In genomic region chr4:112279882-112280315, GRCh38 we compare ENCODE assay signal across 11 cellular contexts. TPM values are rescaled to one million over a fixed set of nuclear protein-coding genes. Genes with fewer than 3 reads are reported as not detected.
DNase-seq lines count a peak whose midpoint lies in the region; ATAC-seq and TF ChIP-seq lines count a peak whose summit lies in the region.
"Had no signal": no experiment of that assay in that cellular context is flagged by ENCODE, and none has a peak within 500 bp of the region (broad histone marks: within the 10 kb centered on the region; RNA-seq: fewer than 3 reads in every experiment).

No MANE protein-coding gene starts in this region.

- no peak overlapping the region for H4K5ac ChIP-seq in H9 (ENCODE audit: insufficient read length, low read depth, low read length)

- H2AFZ ChIP-seq in H9 (ENCODE audit: low read length): no peak overlapping the region
- no peak overlapping the region for H2AFZ ChIP-seq in PC-3 (ENCODE audit: low read length)

- H3K4me3 ChIP-seq in CD4-positive, alpha-beta memory T cell (ENCODE audit: low read length in 2 of 2): peak overlapping the region in 1 of 2 donors; percentile 21
- no peak overlapping the region for H3K4me3 ChIP-seq in PC-3 (ENCODE audit: low read length)

- H3K9me3 ChIP-seq in CD4-positive, alpha-beta memory T cell (ENCODE audit: control insufficient read depth in 1 of 2, low read length in 2 of 2): no peaks in the 10 kb centered on the region
- H3K9me3 ChIP-seq in H9 (ENCODE audit: control insufficient read depth, low read depth, low read length) (no peaks in the 10 kb centered on the region), PC-3 (ENCODE audit: low read length) (no peaks in the 10 kb centered on the region)

- no peak for TF ChIP-seq CTCF in H9 (conservative IDR thresholded peaks at IDR 0.05)
- no peak for TF ChIP-seq CTCF in PC-3 (conservative IDR thresholded peaks at IDR 0.05; ENCODE audit: low read depth, low read length)

- H3K27ac ChIP-seq in CD4-positive, alpha-beta memory T cell (ENCODE audit: low read depth, low read length): no peak overlapping the region
- H3K27ac ChIP-seq in epithelial cell of prostate (peak overlapping the region; percentile 16), H9 (ENCODE audit: insufficient read length, low read depth, low read length) (no peak overlapping the region), PC-3 (ENCODE audit: low read length) (no peak overlapping the region)

- peaks cover 36 to 54% of the 10 kb centered on the region in 2 donors for H3K36me3 Mint-ChIP-seq in CD4-positive, alpha-beta memory T cell
- H3K36me3 Mint-ChIP-seq in H9 (ENCODE audit: insufficient read depth in 1 of 3, low read depth in 3 of 3): peaks cover 2 to 12% (median 4%) of the 10 kb centered on the region in 3 experiments; a peak in 4 of 7 replicates

- no peak overlapping the region for H2BK12ac ChIP-seq in H9 (ENCODE audit: insufficient read length, low read depth, low read length)

- no peak overlapping the region for H2BK15ac ChIP-seq in H9 (ENCODE audit: low read depth, low read length)

- no peaks in the 10 kb centered on the region for H3K79me2 ChIP-seq in H9 (ENCODE audit: insufficient read depth, low read length)
- H3K79me2 ChIP-seq in PC-3 (ENCODE audit: low read length): peaks cover 61% of the 10 kb centered on the region

- no CpG with 5 or more reads among the region's 7 CpGs for WGBS in H9 (ENCODE audit: extremely low coverage, insufficient read length, low lambda C conversion rate)

- H3K4me2 ChIP-seq in H9 (ENCODE audit: insufficient read depth, insufficient read length, low read length) (no peak overlapping the region), PC-3 (ENCODE audit: low read length) (no peak overlapping the region)

- H2BK20ac ChIP-seq in H9 (ENCODE audit: low read depth, low read length, poor library complexity, severe bottlenecking): no peak overlapping the region

- H3K36me3 ChIP-seq in CD4-positive, alpha-beta memory T cell (ENCODE audit: insufficient read depth, low read length): no peaks in the 10 kb centered on the region
- H3K36me3 ChIP-seq in PC-3 (ENCODE audit: low read depth, low read length): no peaks in the 10 kb centered on the region; the same call in 1 of the 2 replicates

- CTCF ChIA-PET in CD4-positive, alpha-beta memory T cell (lab: Charles Lee; ENCODE audit: partially characterized antibody): interaction anchor here (0.7 to 1.8 kb wide), 4 partner anchors 8 to 43 kb away, joined by 3 to 6 read pairs (median 4); no protein-coding TSS in a partner anchor
- CTCF ChIA-PET in PC-3 (lab: Charles Lee): no interaction called here

- POLR2A ChIA-PET in CD4-positive, alpha-beta memory T cell (lab: Charles Lee; ENCODE audit: partially characterized antibody): no interaction called here
- POLR2A ChIA-PET in PC-3 (lab: Charles Lee; ENCODE audit: unreplicated experiment): no interaction called here

- peaks cover 4% of the 10 kb centered on the region for H3K23me2 ChIP-seq in H9 (ENCODE audit: insufficient read length, low read depth, low read length, poor library complexity, severe bottlenecking)

- no TSS peak for BruUV-seq in PC-3 (replicated peaks; lab: Mats Ljungman, UMichigan)

- H3K4ac ChIP-seq in H9 (ENCODE audit: low read depth, low read length): no peak overlapping the region

- peaks cover 66% of the 10 kb centered on the region for H3K4me1 ChIP-seq in CD4-positive, alpha-beta memory T cell (ENCODE audit: insufficient read depth, low read length)
- H3K4me1 ChIP-seq in H9 (ENCODE audit: insufficient read depth, low read length) (no peaks in the 10 kb centered on the region), PC-3 (ENCODE audit: insufficient read depth, low read length) (no peaks in the 10 kb centered on the region)

- H3K79me1 ChIP-seq in H9 (ENCODE audit: insufficient read depth, low read depth, low read length, poor library complexity, severe bottlenecking): no peaks in the 10 kb centered on the region

- DNase-seq in CD4-positive, alpha-beta memory T cell: no peak
- DNase-seq in epithelial cell of prostate (ENCODE audit: low read depth, low spot score): no peak
- DNase-seq in activated CD4-positive, CD25-positive, alpha-beta regulatory T cell (lab: John Stamatoyannopoulos, UW): no peak
- DNase-seq in H9: no peak
- DNase-seq in AG08395 (ENCODE audit: low spot score): no peak
- DNase-seq in PC-3: no peak
- DNase-seq: caudate nucleus, islet precursor cell, NCI-H446 treated with DMSO at 0.1 percent for 48 hours had no signal

- no peak overlapping the region for H2BK5ac ChIP-seq in H9 (ENCODE audit: insufficient read length, low read length)

- no peak overlapping the region for H4K91ac ChIP-seq in H9 (ENCODE audit: insufficient read length, low read depth, low read length)

- no peak overlapping the region for H2BK120ac ChIP-seq in H9 (ENCODE audit: low read depth, low read length, poor library complexity, severe bottlenecking)

- intact Hi-C loops in CD4-positive, alpha-beta memory T cell (cut with micrococcal nuclease): no loop called here
- intact Hi-C loops in PC-3 (cut with micrococcal nuclease): no loop called here

- H3T11ph ChIP-seq in H9 (ENCODE audit: low read length): no peak overlapping the region

- peak overlapping the region in 6 of 8 donors; percentile 40 to 79 (median 55) for H3K4me3 Mint-ChIP-seq in CD4-positive, alpha-beta memory T cell
- no peak overlapping the region for H3K4me3 Mint-ChIP-seq in H9

- H3K4me1 Mint-ChIP-seq in CD4-positive, alpha-beta memory T cell: peaks cover 46 to 88% (median 65%) of the 10 kb centered on the region in 4 donors
- H3K4me1 Mint-ChIP-seq in H9: peaks cover 5 to 10% of the 10 kb centered on the region in 2 experiments

- no peaks in the 10 kb centered on the region for H3K27me3 Mint-ChIP-seq in CD4-positive, alpha-beta memory T cell
- peaks cover 21% of the 10 kb centered on the region for H3K27me3 Mint-ChIP-seq in H9 (ENCODE audit: low read depth)

- no peaks in the 10 kb centered on the region for H3F3A ChIP-seq in PC-3 (ENCODE audit: low read length, unreplicated experiment)

- no peak overlapping the region for H2AK5ac ChIP-seq in H9 (ENCODE audit: insufficient read length, low read length)

- H3K56ac ChIP-seq in H9 (ENCODE audit: insufficient read length, low read depth, low read length): no peak overlapping the region

- no peak overlapping the region for H3K23ac ChIP-seq in H9 (ENCODE audit: insufficient read length, low read depth, low read length)

- H3K14ac ChIP-seq in H9 (ENCODE audit: insufficient read depth, low read length): no peak overlapping the region

- H4K8ac ChIP-seq in H9 (replicated peaks; ENCODE audit: insufficient read length, low read depth, low read length): no peak overlapping the region

- no peaks in the 10 kb centered on the region for H3K9me2 ChIP-seq in PC-3 (replicated peaks; ENCODE audit: low read length)

- H3K9ac ChIP-seq in H9 (ENCODE audit: extremely low read depth, insufficient read length, low read length): no peak overlapping the region
- no peak overlapping the region for H3K9ac ChIP-seq in PC-3 (ENCODE audit: low read length)

- peaks cover 0 to 7% (median 0%) of the 10 kb centered on the region in 8 donors for H3K9me3 Mint-ChIP-seq in CD4-positive, alpha-beta memory T cell
- H3K9me3 Mint-ChIP-seq in H9: peaks cover 0 to 3% of the 10 kb centered on the region in 2 experiments; a peak in 2 of 5 replicates

- H3K18ac ChIP-seq in H9 (ENCODE audit: insufficient read length, low read depth, low read length): no peak overlapping the region

- H3K27me3 ChIP-seq in CD4-positive, alpha-beta memory T cell (ENCODE audit: insufficient read depth, low read length): no peaks in the 10 kb centered on the region
- H3K27me3 ChIP-seq in H9 (ENCODE audit: insufficient read depth, low read length): no peaks in the 10 kb centered on the region
- no peaks in the 10 kb centered on the region for H3K27me3 ChIP-seq in PC-3 (ENCODE audit: low read length)

- peak overlapping the region in 5 of 7 donors; percentile 35 to 92 (median 69) for H3K27ac Mint-ChIP-seq in CD4-positive, alpha-beta memory T cell
- H3K27ac Mint-ChIP-seq in H9: no peak overlapping the region

- ATAC-seq in GM19452 (IDR thresholded peaks at IDR 0.05; ENCODE audit: unreplicated experiment): peak; percentile 12
- peak; percentile 2 for ATAC-seq in HG03520 (IDR thresholded peaks at IDR 0.05; ENCODE audit: unreplicated experiment)
- no peak for ATAC-seq in PC-3

- H4K20me1 ChIP-seq in H9 (ENCODE audit: control insufficient read depth, insufficient read depth, insufficient read length): no peaks in the 10 kb centered on the region
- no peaks in the 10 kb centered on the region for H4K20me1 ChIP-seq in PC-3 (ENCODE audit: low read length)

RNA-seq across cellular contexts. Expression of gene TIFA, which starts 5.8 kb away (rescaled TPM):
- 10 to 100 TPM; 30.1 to 30.7 TPM for total RNA-seq in CD4-positive, alpha-beta memory T cell
- polyA plus RNA-seq in CD4-positive, alpha-beta memory T cell: 10 to 100 TPM; 49.7 to 54.2 TPM
- total RNA-seq in H9 (2021) (1.8 and 2.3 TPM in 2 replicates), PC-3 (2014; rRNA removed) (9.4 and 12.5 TPM in 2 replicates)

RNA-seq across cellular contexts. Expression of gene ALPK1, which starts 17.3 kb away (rescaled TPM):
- 10 to 100 TPM; 16.3 to 18.6 TPM for total RNA-seq in CD4-positive, alpha-beta memory T cell
- 1 to 10 TPM; 3.9 to 4.1 TPM for polyA plus RNA-seq in CD4-positive, alpha-beta memory T cell
- total RNA-seq in H9 (2021) (0.17 and 0.50 TPM in 2 replicates), PC-3 (2014; rRNA removed) (4.2 and 4.3 TPM in 2 replicates)

RNA-seq across cellular contexts. Expression of gene AP1AR, which starts 48.3 kb away (rescaled TPM):
- total RNA-seq in CD4-positive, alpha-beta memory T cell: 10 to 100 TPM; 20.3 to 22.8 TPM
- 10 to 100 TPM; 22.9 to 25.3 TPM for polyA plus RNA-seq in CD4-positive, alpha-beta memory T cell
- total RNA-seq in H9 (2021) (23.5 and 24.2 TPM in 2 replicates), PC-3 (2014; rRNA removed) (21.3 and 34.6 TPM in 2 replicates)

Comparison
In these comparisons a context has a peak if more than half of its experiments do, and no peak if none do; other contexts are left out.
1. H3K27ac Mint-ChIP-seq: peak in CD4-positive, alpha-beta memory T cell (5 of 7); none in H9 (0 of 3).
2. H3K4me3 Mint-ChIP-seq: peak in CD4-positive, alpha-beta memory T cell (6 of 8); none in H9 (0 of 2).